ENCODE assay signal across 8 cellular contexts in the genomic region with DNA sequence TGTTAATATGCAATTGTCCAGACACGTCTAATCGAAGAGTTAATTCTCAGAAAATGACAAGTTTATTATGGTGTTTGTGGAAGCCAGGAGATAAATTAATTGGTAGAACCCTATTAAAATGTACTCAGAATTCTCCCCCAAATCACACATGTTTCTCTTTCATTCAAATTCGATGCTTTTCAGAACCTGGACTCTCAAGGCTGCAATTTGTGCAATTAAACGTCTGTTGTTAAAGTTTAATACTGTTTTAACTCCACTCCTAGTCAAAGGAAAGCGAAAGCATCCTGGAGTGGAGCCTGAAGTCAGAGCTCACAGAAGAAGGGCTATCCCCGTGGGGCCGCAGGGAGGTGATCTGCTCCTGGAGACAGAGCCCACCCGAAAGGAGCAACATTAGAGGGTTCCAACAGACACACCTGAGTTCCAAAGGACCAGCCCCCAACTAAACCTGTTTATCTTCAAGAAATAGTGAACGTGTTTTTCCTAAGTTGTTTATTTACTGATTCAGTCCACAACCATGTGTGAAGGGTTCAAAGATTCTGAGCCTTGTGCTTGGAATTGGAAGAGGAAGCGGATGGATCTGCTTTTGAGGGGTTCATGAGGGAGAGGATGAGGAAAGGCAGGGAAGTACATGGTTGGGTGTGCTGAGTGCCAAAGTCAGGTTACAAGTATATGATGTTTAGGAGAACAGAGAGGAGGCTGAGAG.
DNase-seq lines count a peak whose midpoint lies in the region; ATAC-seq, FAIRE-seq and TF ChIP-seq lines count a peak whose summit lies in the region.

No MANE protein-coding gene starts in this region.

- H3K4me3 ChIP-seq in NT2/D1 (ENCODE audit: insufficient read length, low read depth) (peak overlapping the region; percentile 59), endothelial cell of umbilical vein (replicated peaks in 1 of 3; ENCODE audit: insufficient read depth in 1 of 3, low read depth in 1 of 3, low read length in 3 of 3) (peak overlapping the region; percentile 0 to 42 (median 17)), neural cell (ENCODE audit: low read length) (peak overlapping the region; percentile 73)

- TF ChIP-seq EP300 in neural cell (conservative IDR thresholded peaks at IDR 0.05; ENCODE audit: poor library complexity, severe bottlenecking) = no peak

- POLR2A ChIA-PET in endothelial cell of umbilical vein (lab: Charles Lee) = interaction anchor here (1.0 to 2.0 kb wide), 2 partner anchors 9 to 130 kb away, joined by 5 to 10 read pairs; no protein-coding TSS in a partner anchor

- H3K27ac ChIP-seq in endothelial cell of umbilical vein (ENCODE audit: insufficient read depth, low read depth, low read length) (peak overlapping the region; percentile 82), neural cell (ENCODE audit: low read length) (no peak overlapping the region)

- H3K9me1 ChIP-seq in endothelial cell of umbilical vein (replicated peaks; ENCODE audit: control insufficient read depth, extremely low read depth, insufficient read depth, low read length) = no peaks in the 10 kb centered on the region

- H3K79me2 ChIP-seq in endothelial cell of umbilical vein (ENCODE audit: control insufficient read depth, insufficient read depth, low read length) (no peaks in the 10 kb centered on the region), neural cell (replicated peaks; ENCODE audit: insufficient read depth, low read length) (no peaks in the 10 kb centered on the region)

- FAIRE-seq in endothelial cell of umbilical vein (lab: Jason Lieb, UNC) = peak; percentile 24

- TF ChIP-seq POLR2A in endothelial cell of umbilical vein (IDR thresholded peaks at IDR 0.05; ENCODE audit: low read depth, low read length) = no peak

- TF ChIP-seq CTCF in CD14-positive monocyte (IDR thresholded peaks at IDR 0.05) (no peak), endothelial cell of umbilical vein (IDR thresholded peaks at IDR 0.05; ENCODE audit: extremely low read depth in 1 of 2, insufficient read depth in 1 of 2, low read depth in 1 of 2, low read length in 2 of 2) (no peak), neural cell (IDR thresholded peaks at IDR 0.05; ENCODE audit: poor library complexity, severe bottlenecking) (no peak)

- H2AFZ ChIP-seq in endothelial cell of umbilical vein (ENCODE audit: low read depth, low read length) (peak overlapping the region; percentile 35), neural cell (ENCODE audit: low read depth, low read length) (peak overlapping the region; percentile 36)

- H3K4me2 ChIP-seq in endothelial cell of umbilical vein (ENCODE audit: insufficient read depth, low read length) (peak overlapping the region; percentile 85), neural cell (ENCODE audit: low read length) (peak overlapping the region; percentile 79)

- H3K27ac Mint-ChIP-seq in CD14-positive monocyte = peak overlapping the region in 2 of 7 donors; percentile 39 to 62

- peak overlapping the region; percentile 89 to 97 for H3K4me3 Mint-ChIP-seq in CD14-positive monocyte

- ATAC-seq in GM21529 (IDR thresholded peaks at IDR 0.05; ENCODE audit: unreplicated experiment) = no peak

- DNase-seq in CD14-positive monocyte (ENCODE audit: low spot score) (no peak), NT2/D1 (ENCODE audit: low read depth, low spot score) (no peak), endothelial cell of umbilical vein (ENCODE audit: low read depth, low spot score) (no peak), GDM1 (lab: John Stamatoyannopoulos, UW) (no peak), cerebellar nuclear complex (lab: John Stamatoyannopoulos, UW) (no peak), H4 (ENCODE audit: low spot score) (no peak)

- CTCF ChIA-PET in endothelial cell of umbilical vein (lab: Charles Lee) = interaction anchor here (1.0 to 1.5 kb wide), 4 partner anchors 9 to 382 kb away, joined by 4 to 12 read pairs (median 4); no protein-coding TSS in a partner anchor

- peaks cover 7% of the 10 kb centered on the region for H3F3A ChIP-seq in neural cell (ENCODE audit: insufficient read depth, low read length, poor library complexity, severe bottlenecking)

- dilution Hi-C loops in endothelial cell of umbilical vein (cut with MboI; ENCODE audit: extremely low pct_ligation_motif_present, low sequenced_read_pairs) = no loop called here

- H3K9me3 Mint-ChIP-seq in CD14-positive monocyte = peaks cover 0 to 12% (median 2%) of the 10 kb centered on the region in 7 donors

- H3K36me3 ChIP-seq in NT2/D1 (ENCODE audit: insufficient read depth, insufficient read length, low read length) (no peaks in the 10 kb centered on the region), endothelial cell of umbilical vein (ENCODE audit: control insufficient read depth in 2 of 2, extremely low read depth in 1 of 2, insufficient read depth in 2 of 2, low read length in 2 of 2) (no peaks in the 10 kb centered on the region), neural cell (ENCODE audit: insufficient read depth, low read length) (no peaks in the 10 kb centered on the region)

- H3K9ac ChIP-seq in NT2/D1 (ENCODE audit: insufficient read length, low read depth) (peak overlapping the region; percentile 78), endothelial cell of umbilical vein (replicated peaks; ENCODE audit: extremely low read depth, insufficient read depth, low read length) (peak overlapping the region; percentile 76), neural cell (ENCODE audit: low read length) (peak overlapping the region; percentile 66)

- peaks cover 0 to 10% of the 10 kb centered on the region in 2 donors for H3K36me3 Mint-ChIP-seq in CD14-positive monocyte

- H3K4me1 ChIP-seq in NT2/D1 (ENCODE audit: insufficient read depth, insufficient read length) (peaks cover 3% of the 10 kb centered on the region), endothelial cell of umbilical vein (ENCODE audit: control insufficient read depth, extremely low read depth, insufficient read depth, low read length) (peaks cover 18% of the 10 kb centered on the region)

- H3K9me3 ChIP-seq in NT2/D1 (ENCODE audit: insufficient read depth, low read length) = no peaks in the 10 kb centered on the region
- no peaks in the 10 kb centered on the region for H3K9me3 ChIP-seq in endothelial cell of umbilical vein (replicated peaks; ENCODE audit: control insufficient read depth, insufficient read depth, low read length)
- H3K9me3 ChIP-seq in neural cell (ENCODE audit: low read length) = no peaks in the 10 kb centered on the region

- peaks cover 26% of the 10 kb centered on the region for H3K4me1 Mint-ChIP-seq in CD14-positive monocyte

- no peak for TF ChIP-seq RAD21 in neural cell (conservative IDR thresholded peaks at IDR 0.05)

- BruUV-seq in endothelial cell of umbilical vein (replicated peaks; lab: Mats Ljungman, UMichigan) = TSS peak; percentile 99

- intact Hi-C loops in CD14-positive monocyte (cut with micrococcal nuclease) = no loop called here
- intact Hi-C loops in endothelial cell of umbilical vein (cut with micrococcal nuclease) = loop anchor here (1.0 to 2.0 kb wide), 5 partner anchors 8 to 247 kb away; partner anchors contain the start of gene AKT3

- H4K20me1 ChIP-seq in endothelial cell of umbilical vein (replicated peaks; ENCODE audit: control insufficient read depth, extremely low read depth, insufficient read depth, low read length) (no peaks in the 10 kb centered on the region), neural cell (ENCODE audit: insufficient read depth) (no peaks in the 10 kb centered on the region)

- peaks cover 39 to 45% (median 43%) of the 10 kb centered on the region in 3 donors for H3K27me3 Mint-ChIP-seq in CD14-positive monocyte (ENCODE audit: low read depth in 3 of 3)

- H3K27me3 ChIP-seq in NT2/D1 (ENCODE audit: insufficient read depth, insufficient read length) (peaks cover 33% of the 10 kb centered on the region), endothelial cell of umbilical vein (ENCODE audit: control insufficient read depth in 2 of 2, insufficient read depth in 2 of 2, low read length in 2 of 2) (no peaks in the 10 kb centered on the region), neural cell (ENCODE audit: insufficient read depth, low read depth, low read length) (no peaks in the 10 kb centered on the region)

- H3K9me2 ChIP-seq in neural cell (ENCODE audit: insufficient read depth, low read length) = no peaks in the 10 kb centered on the region

TF ChIP-seq in endothelial cell of umbilical vein, 7 proteins besides CTCF, POLR2A, EP300 and RAD21:
- TF ChIP-seq MYC (IDR thresholded peaks at IDR 0.05; ENCODE audit: low read depth, low read length) = no peak
- TF ChIP-seq, protein P1, sequence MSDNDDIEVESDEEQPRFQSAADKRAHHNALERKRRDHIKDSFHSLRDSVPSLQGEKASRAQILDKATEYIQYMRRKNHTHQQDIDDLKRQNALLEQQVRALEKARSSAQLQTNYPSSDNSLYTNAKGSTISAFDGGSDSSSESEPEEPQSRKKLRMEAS (IDR thresholded peaks at IDR 0.05; ENCODE audit: insufficient read depth, insufficient read length) = no peak
- TF ChIP-seq EZH2 (IDR thresholded peaks at IDR 0.05; ENCODE audit: borderline replicate concordance, low read depth, low read length, severe bottlenecking) = no peak
- TF ChIP-seq FOS (IDR thresholded peaks at IDR 0.05; ENCODE audit: borderline replicate concordance, insufficient read depth, low read length) = no peak
- TF ChIP-seq JUN (IDR thresholded peaks at IDR 0.05; ENCODE audit: borderline replicate concordance, insufficient read depth, insufficient read length, low read depth) = no peak
- no peak for TF ChIP-seq POLR2AphosphoS5 (IDR thresholded peaks at IDR 0.05; ENCODE audit: insufficient read depth, low read depth, low read length)
- no peak for TF ChIP-seq GATA2 (IDR thresholded peaks at IDR 0.05; ENCODE audit: insufficient read depth, insufficient read length, low read depth, low read length)
TF ChIP-seq in endothelial cell of umbilical vein: peak in this region for 0.

TF ChIP-seq in neural cell, 6 proteins besides CTCF, POLR2A, EP300 and RAD21 (continues in another document):
- no peak for TF ChIP-seq POLR2AphosphoS5 (IDR thresholded peaks at IDR 0.05)
- no peak for TF ChIP-seq TAF1 (IDR thresholded peaks at IDR 0.05; ENCODE audit: low read depth)

Comparison
In these comparisons a context has a peak if more than half of its experiments do, and no peak if none do; other contexts are left out.
1. H3K4me3 ChIP-seq: peak in every context shown above with its lines; median percentile 73 in neural cell; 59 in NT2/D1; 17 in endothelial cell of umbilical vein.